ENCODE assay signal across 8 cellular contexts in genomic region chr9:123834907-123835562, GRCh38.
A peak's percentile ranks its signal among the peaks of the same experiment; 100 is the strongest.
DNase-seq lines count a peak whose midpoint lies in the region; ATAC-seq and TF ChIP-seq lines count a peak whose summit lies in the region.

No MANE protein-coding gene starts in this region.

- TF ChIP-seq CTCF in RWPE1 (conservative IDR thresholded peaks at IDR 0.05; ENCODE audit: low read depth): no peak

- peaks cover 5% of the 10 kb centered on the region for H3K36me3 Mint-ChIP-seq in stimulated activated effector memory CD8-positive, alpha-beta T cell treated with anti-CD3 and anti-CD28 coated beads, Interleukin-12 subunit alpha, Interleukin-12 subunit beta, amount 100 ng/mL, for 72 hours

- H3K27ac Mint-ChIP-seq in stimulated activated effector memory CD8-positive, alpha-beta T cell treated with anti-CD3 and anti-CD28 coated beads, Interleukin-12 subunit alpha, Interleukin-12 subunit beta, amount 100 ng/mL, for 72 hours: no peak overlapping the region

- H3K9me3 Mint-ChIP-seq in stimulated activated effector memory CD8-positive, alpha-beta T cell treated with anti-CD3 and anti-CD28 coated beads, Interleukin-12 subunit alpha, Interleukin-12 subunit beta, amount 100 ng/mL, for 72 hours: peaks cover 6% of the 10 kb centered on the region

- CTCF ChIA-PET in RWPE1 (lab: Yijun Ruan, JAX): interaction anchor here (1.9 kb wide), 1 partner anchor 14 kb away, joined by 4 read pairs; no protein-coding TSS in a partner anchor

- POLR2A ChIA-PET in RWPE1 (lab: Yijun Ruan, JAX; ENCODE audit: low non-redundant PET): no interaction called here

- in situ Hi-C loops in G401 (cut with HindIII; ENCODE audit: low sequenced_read_pairs): no loop called here

- no peak overlapping the region for H3K27ac ChIP-seq in RWPE1

- peak; percentile 51 for ATAC-seq in stimulated activated effector memory CD8-positive, alpha-beta T cell treated with anti-CD3 and anti-CD28 coated beads, Interleukin-12 subunit alpha, Interleukin-12 subunit beta, amount 100 ng/mL, for 72 hours

- H3K4me3 Mint-ChIP-seq in stimulated activated effector memory CD8-positive, alpha-beta T cell treated with anti-CD3 and anti-CD28 coated beads, Interleukin-12 subunit alpha, Interleukin-12 subunit beta, amount 100 ng/mL, for 72 hours: peak overlapping the region; percentile 26

- peaks cover 23% of the 10 kb centered on the region for H3K4me1 Mint-ChIP-seq in stimulated activated effector memory CD8-positive, alpha-beta T cell treated with anti-CD3 and anti-CD28 coated beads, Interleukin-12 subunit alpha, Interleukin-12 subunit beta, amount 100 ng/mL, for 72 hours

- peak; percentile 75 for DNase-seq in A172 (ENCODE audit: low spot score)
- DNase-seq in GM19238 (ENCODE audit: insufficient read length, low spot score): peak; percentile 16
- DNase-seq in NCI-H69 (lab: John Stamatoyannopoulos, UW): peak; percentile 37
- peak; percentile 26 for DNase-seq in fibroblast of gingiva (ENCODE audit: low read depth)
- no peak for DNase-seq in stimulated activated effector memory CD8-positive, alpha-beta T cell treated with anti-CD3 and anti-CD28 coated beads, Interleukin-12 subunit alpha, Interleukin-12 subunit beta, amount 100 ng/mL, for 72 hours (ENCODE audit: low spot score in 2 of 2)
- DNase-seq in G401 (ENCODE audit: low spot score): no peak
- no peak for DNase-seq in RWPE1 (ENCODE audit: low spot score)
- DNase-seq in activated CD4-positive, CD25-positive, alpha-beta regulatory T cell (lab: John Stamatoyannopoulos, UW): no peak

Comparison
In these comparisons a context has a peak if more than half of its experiments do, and no peak if none do; other contexts are left out.
1. DNase-seq: peak in A172 (single experiment), GM19238 (single experiment), NCI-H69 (single experiment) and fibroblast of gingiva (single experiment); none in stimulated activated effector memory CD8-positive, alpha-beta T cell treated with anti-CD3 and anti-CD28 coated beads, Interleukin-12 subunit alpha, Interleukin-12 subunit beta, amount 100 ng/mL, for 72 hours (0 of 2), G401 (single experiment), RWPE1 (single experiment) and activated CD4-positive, CD25-positive, alpha-beta regulatory T cell (0 of 4).